8 cellular contexts compared by ENCODE assay signal in genomic region chr5:123511648-123512605, GRCh38. TPM values are rescaled to one million over a fixed set of nuclear protein-coding genes. Genes with fewer than 3 reads are reported as not detected.
DNase-seq lines count a peak whose midpoint lies in the region; ATAC-seq and TF ChIP-seq lines count a peak whose summit lies in the region.

Gene CSNK1G3 (plus strand): TSS chr5:123512177. CDS start chr5:123545664, 33,487 bp downstream.

- H3K27ac Mint-ChIP-seq in effector memory CD8-positive, alpha-beta T cell = peak within 1 kb of the TSS; percentile 98 to 99

- TF ChIP-seq CTCF in GM20000 (IDR thresholded peaks at IDR 0.05; ENCODE audit: extremely low read depth, missing control alignments) = no peak

- H3K4me3 Mint-ChIP-seq in effector memory CD8-positive, alpha-beta T cell = peak within 1 kb of the TSS; percentile 98

- H3K36me3 Mint-ChIP-seq in effector memory CD8-positive, alpha-beta T cell (ENCODE audit: insufficient read depth) = peaks cover 18% of the 10 kb centered on the region

- peak; percentile 82 for ATAC-seq in effector memory CD8-positive, alpha-beta T cell (replicated peaks)

- peak; percentile 92 for DNase-seq in COLO829 (ENCODE audit: low spot score)
- DNase-seq in GM20000 (ENCODE audit: low spot score) = peak; percentile 95
- peak; percentile 97 for DNase-seq in HT-29 (ENCODE audit: low spot score)
- peak; percentile 97 for DNase-seq in NOMO-1 treated with dmso at 0.1 percent for 144 hours (lab: John Stamatoyannopoulos, UW; ENCODE audit: unreplicated experiment)
- peak; percentile 56 to 79 (median 75) for DNase-seq in activated CD8-positive, alpha-beta memory T cell treated with anti-CD3 and anti-CD28 coated beads for 48 hours (ENCODE audit: low read depth in 2 of 3, low spot score in 2 of 3)
- peak; percentile 87 to 91 (median 90) for DNase-seq in effector memory CD8-positive, alpha-beta T cell
- DNase-seq in medulla oblongata (ENCODE audit: extremely low spot score) = peak; percentile 98
- peak; percentile 83 for DNase-seq in stimulated activated CD8-positive, alpha-beta memory T cell treated with anti-CD3 and anti-CD28 coated beads, Interleukin-12 subunit alpha, Interleukin-12 subunit beta, amount 100 ng/mL, for 1 hour (ENCODE audit: low read depth)

- peaks cover 4% of the 10 kb centered on the region in 2 donors for H3K27me3 Mint-ChIP-seq in effector memory CD8-positive, alpha-beta T cell

- peaks cover 22 to 34% of the 10 kb centered on the region in 2 donors for H3K4me1 Mint-ChIP-seq in effector memory CD8-positive, alpha-beta T cell (ENCODE audit: low read depth in 2 of 2)

- no peaks in the 10 kb centered on the region for H3K9me3 Mint-ChIP-seq in effector memory CD8-positive, alpha-beta T cell

RNA-seq across cellular contexts. Expression of gene CSNK1G3, which starts in this region (rescaled TPM):
- total RNA-seq in HT-29 (2014; rRNA removed; shearing (Covaris generic)) = 18.4 and 21.3 TPM in 2 replicates

Comparison
In these comparisons a context has a peak if more than half of its experiments do, and no peak if none do; other contexts are left out.
1. Peak in every context shown above with its lines: DNase-seq and ATAC-seq.